9 cellular contexts compared by ENCODE assay signal in genomic region chr1:16173447-16174260, GRCh38. TPM values are rescaled to one million over a fixed set of nuclear protein-coding genes. Genes with fewer than 3 reads are reported as not detected.
DNase-seq lines count a peak whose midpoint lies in the region; ATAC-seq and TF ChIP-seq lines count a peak whose summit lies in the region.
"Had no signal": no experiment of that assay in that cellular context is flagged by ENCODE, and none has a peak within 500 bp of the region (broad histone marks: within the 10 kb centered on the region; RNA-seq: fewer than 3 reads in every experiment).

No MANE protein-coding gene starts in this region.

- peak overlapping the region; percentile 52 to 85 for H3K27ac Mint-ChIP-seq in stimulated activated naive CD8-positive, alpha-beta T cell treated with anti-CD3 and anti-CD28 coated beads, Interleukin-15, amount 100 ng/mL, for 72 hours

- H3K4me3 Mint-ChIP-seq in stimulated activated naive CD8-positive, alpha-beta T cell treated with anti-CD3 and anti-CD28 coated beads, Interleukin-15, amount 100 ng/mL, for 72 hours = no peak overlapping the region
- H3K4me3 Mint-ChIP-seq in activated T-cell treated with anti-CD3 and anti-CD28 coated beads, Interleukin-2, amount 50 U/mL, for 4 hours = no peak overlapping the region

- H3K4me1 Mint-ChIP-seq in stimulated activated naive CD8-positive, alpha-beta T cell treated with anti-CD3 and anti-CD28 coated beads, Interleukin-15, amount 100 ng/mL, for 72 hours = peaks cover 10% of the 10 kb centered on the region
- peaks cover 10% of the 10 kb centered on the region for H3K4me1 Mint-ChIP-seq in activated T-cell treated with anti-CD3 and anti-CD28 coated beads, Interleukin-2, amount 50 U/mL, for 4 hours (ENCODE audit: low read depth)

- peaks cover 65% of the 10 kb centered on the region for H3K27me3 Mint-ChIP-seq in stimulated activated naive CD8-positive, alpha-beta T cell treated with anti-CD3 and anti-CD28 coated beads, Interleukin-15, amount 100 ng/mL, for 72 hours
- no peaks in the 10 kb centered on the region for H3K27me3 Mint-ChIP-seq in activated T-cell treated with anti-CD3 and anti-CD28 coated beads, Interleukin-2, amount 50 U/mL, for 4 hours (ENCODE audit: low read depth)

- no peaks in the 10 kb centered on the region for H3K36me3 ChIP-seq in breast epithelium
- no peaks in the 10 kb centered on the region for H3K36me3 ChIP-seq in lower lobe of right lung

- H3K9me3 Mint-ChIP-seq in stimulated activated naive CD8-positive, alpha-beta T cell treated with anti-CD3 and anti-CD28 coated beads, Interleukin-15, amount 100 ng/mL, for 72 hours = no peaks in the 10 kb centered on the region
- H3K9me3 Mint-ChIP-seq in activated T-cell treated with anti-CD3 and anti-CD28 coated beads, Interleukin-2, amount 50 U/mL, for 4 hours = no peaks in the 10 kb centered on the region

- TF ChIP-seq CTCF in breast epithelium (IDR thresholded peaks at IDR 0.05) (no peak), lower lobe of right lung (IDR thresholded peaks at IDR 0.05) (no peak)

- H3K27me3 ChIP-seq in breast epithelium (no peaks in the 10 kb centered on the region), lower lobe of right lung (ENCODE audit: low read depth) (no peaks in the 10 kb centered on the region)

- no peaks in the 10 kb centered on the region for H3K9me3 ChIP-seq in breast epithelium
- no peaks in the 10 kb centered on the region for H3K9me3 ChIP-seq in lower lobe of right lung

- intact Hi-C loops in breast epithelium (cut with DNase I; ENCODE audit: low total_unique reads) = no loop called here
- intact Hi-C loops in lower lobe of right lung (cut with DNase I) = no loop called here

- TF ChIP-seq POLR2A in breast epithelium (IDR thresholded peaks at IDR 0.05) = no peak

- ATAC-seq in stimulated activated naive CD8-positive, alpha-beta T cell treated with anti-CD3 and anti-CD28 coated beads, Interleukin-15, amount 100 ng/mL, for 72 hours = no peak
- no peak for ATAC-seq in stimulated activated naive CD8-positive, alpha-beta T cell treated with anti-CD3 and anti-CD28 coated beads, Interleukin-15, Interleukin-2, amounts not matched to agents 100 U/mL and 50 U/mL, for 24 hours
- ATAC-seq in lower lobe of right lung = peak; percentile 76 to 85
- no peak for ATAC-seq in activated T-cell treated with anti-CD3 and anti-CD28 coated beads, Interleukin-2, amount 50 U/mL, for 4 hours

- H3K4me1 ChIP-seq in breast epithelium (peaks cover 16 to 37% of the 10 kb centered on the region in 2 donors), lower lobe of right lung (peaks cover 52% of the 10 kb centered on the region)

- peak overlapping the region; percentile 95 to 96 for H3K27ac ChIP-seq in breast epithelium
- H3K27ac ChIP-seq in lower lobe of right lung = peak overlapping the region; percentile 49

- no peak overlapping the region for H3K4me3 ChIP-seq in breast epithelium
- no peak overlapping the region for H3K4me3 ChIP-seq in lower lobe of right lung

- no peak for DNase-seq in stimulated activated naive CD8-positive, alpha-beta T cell treated with anti-CD3 and anti-CD28 coated beads, Interleukin-15, amount 100 ng/mL, for 72 hours
- no peak for DNase-seq in stimulated activated naive CD8-positive, alpha-beta T cell treated with anti-CD3 and anti-CD28 coated beads, Interleukin-15, Interleukin-2, amounts not matched to agents 100 U/mL and 50 U/mL, for 24 hours
- DNase-seq in breast epithelium (ENCODE audit: low spot score in 2 of 2) (peak; percentile 88 to 91), lower lobe of right lung (peak; percentile 86)
- DNase-seq in activated T-cell treated with anti-CD3 and anti-CD28 coated beads, Interleukin-2, amount 50 U/mL, for 4 hours = no peak
- no peak for DNase-seq in stimulated activated CD4-positive, alpha-beta T cell treated with anti-CD3 and anti-CD28 coated beads, Interleukin-4, amount 100 ng/mL, for 24 hours
- no peak for DNase-seq in activated CD8-positive, alpha-beta memory T cell treated with anti-CD3 and anti-CD28 coated beads, Interleukin-2, amount 50 U/mL, for 4 hours
- no peak for DNase-seq in activated naive CD4-positive, alpha-beta T cell treated with Interleukin-2 at 50 U/mL for 16 hours
- DNase-seq: NCI-H1417 treated with DMSO at 0.1 percent for 48 hours had no signal

- no peaks in the 10 kb centered on the region for H3K36me3 Mint-ChIP-seq in activated T-cell treated with anti-CD3 and anti-CD28 coated beads, Interleukin-2, amount 50 U/mL, for 4 hours (ENCODE audit: insufficient read depth)

RNA-seq across cellular contexts. Expression of gene EPHA2, which starts 17.8 kb away (rescaled TPM):
- total RNA-seq in breast epithelium (10 to 100 TPM in 2 of 3 donors, 1 to 10 TPM in 1; 5.8 to 18.4 (median 16.7) TPM), lower lobe of right lung (20.4 TPM)
- under 1 TPM; 0.29 to 0.35 (median 0.33) TPM for total RNA-seq in activated T-cell treated with anti-CD3 and anti-CD28 coated beads, Interleukin-2, amount 50 U/mL, for 4 hours

RNA-seq across cellular contexts. Expression of gene ARHGEF19, which starts 38.8 kb away (rescaled TPM):
- 10 to 100 TPM in 2 of 3 donors, 1 to 10 TPM in 1; 7.5 to 18.0 (median 12.9) TPM for total RNA-seq in breast epithelium
- 15.6 TPM for total RNA-seq in lower lobe of right lung
- 10 to 100 TPM; 10.6 to 16.6 (median 11.1) TPM for total RNA-seq in activated T-cell treated with anti-CD3 and anti-CD28 coated beads, Interleukin-2, amount 50 U/mL, for 4 hours

Comparison
In these comparisons a context has a peak if more than half of its experiments do, and no peak if none do; other contexts are left out.
1. ATAC-seq: peak in lower lobe of right lung (2 of 2); none in stimulated activated naive CD8-positive, alpha-beta T cell treated with anti-CD3 and anti-CD28 coated beads, Interleukin-15, amount 100 ng/mL, for 72 hours (single experiment), stimulated activated naive CD8-positive, alpha-beta T cell treated with anti-CD3 and anti-CD28 coated beads, Interleukin-15, Interleukin-2, amounts not matched to agents 100 U/mL and 50 U/mL, for 24 hours (single experiment) and activated T-cell treated with anti-CD3 and anti-CD28 coated beads, Interleukin-2, amount 50 U/mL, for 4 hours (0 of 2).
2. DNase-seq: peak in breast epithelium (2 of 2) and lower lobe of right lung (single experiment); none in stimulated activated naive CD8-positive, alpha-beta T cell treated with anti-CD3 and anti-CD28 coated beads, Interleukin-15, amount 100 ng/mL, for 72 hours (0 of 2), stimulated activated naive CD8-positive, alpha-beta T cell treated with anti-CD3 and anti-CD28 coated beads, Interleukin-15, Interleukin-2, amounts not matched to agents 100 U/mL and 50 U/mL, for 24 hours (single experiment), activated T-cell treated with anti-CD3 and anti-CD28 coated beads, Interleukin-2, amount 50 U/mL, for 4 hours (single experiment), stimulated activated CD4-positive, alpha-beta T cell treated with anti-CD3 and anti-CD28 coated beads, Interleukin-4, amount 100 ng/mL, for 24 hours (single experiment), activated CD8-positive, alpha-beta memory T cell treated with anti-CD3 and anti-CD28 coated beads, Interleukin-2, amount 50 U/mL, for 4 hours (single experiment) and activated naive CD4-positive, alpha-beta T cell treated with Interleukin-2 at 50 U/mL for 16 hours (single experiment).
3. RNA of gene EPHA2, which starts 17.8 kb away (total RNA-seq): 20.4 TPM in lower lobe of right lung (single experiment) and 5.8 to 18.4 TPM in breast epithelium; 0.29 to 0.35 TPM in activated T-cell treated with anti-CD3 and anti-CD28 coated beads, Interleukin-2, amount 50 U/mL, for 4 hours; every median in the first group is over 4 times any median in the second.